In genomic region chr7:45240926-45241325, GRCh38 we compare ENCODE assay signal across 17 cellular contexts.
A peak's percentile ranks its signal among the peaks of the same experiment; 100 is the strongest.
DNase-seq lines count a peak whose midpoint lies in the region; ATAC-seq and TF ChIP-seq lines count a peak whose summit lies in the region.
"Had no signal": no experiment of that assay in that cellular context is flagged by ENCODE, and none has a peak within 500 bp of the region (broad histone marks: within the 10 kb centered on the region; RNA-seq: fewer than 3 reads in every experiment).

No MANE protein-coding gene starts in this region.

- H3K27ac ChIP-seq in right atrium auricular region: peak overlapping the region in 1 of 2 donors; percentile 58
- H3K27ac ChIP-seq in gastroesophageal sphincter: peak overlapping the region in 3 of 4 donors; percentile 4 to 37 (median 24)
- H3K27ac ChIP-seq in neuronal stem cell (replicated peaks; ENCODE audit: low read length): no peak overlapping the region

- H3K4me2 ChIP-seq in neuronal stem cell (ENCODE audit: insufficient read depth, low read length, poor library complexity, severe bottlenecking): no peak overlapping the region

- intact Hi-C loops in cardiac septum (cut with DNase I): loop anchor here (5.0 kb wide), 1 partner anchor 84 kb away; the partner anchor contains the start of gene RAMP3

- H3K79me1 ChIP-seq in neuronal stem cell (ENCODE audit: low read depth, low read length): no peaks in the 10 kb centered on the region

- H3K9me3 ChIP-seq in right atrium auricular region: no peaks in the 10 kb centered on the region
- H3K9me3 ChIP-seq in gastroesophageal sphincter: no peaks in the 10 kb centered on the region
- peaks cover 0 to 1% of the 10 kb centered on the region in 2 donors for H3K9me3 ChIP-seq in neuronal stem cell (replicated peaks in 1 of 2; ENCODE audit: control insufficient read depth in 2 of 2, insufficient read depth in 1 of 2, low read depth in 1 of 2, low read length in 2 of 2)
- H3K9me3 ChIP-seq: MG63 had no signal

- no peak for TF ChIP-seq CTCF in right atrium auricular region (IDR thresholded peaks at IDR 0.05)
- TF ChIP-seq CTCF in gastroesophageal sphincter (IDR thresholded peaks at IDR 0.05): no peak

- H3K14ac ChIP-seq in neuronal stem cell (ENCODE audit: low read length): peak overlapping the region; percentile 9

- ATAC-seq in gastroesophageal sphincter: no peak
- ATAC-seq: GM12878 had no signal

- no peak overlapping the region for H2AFZ ChIP-seq in neuronal stem cell (ENCODE audit: low read length)

- H3K27me3 ChIP-seq in right atrium auricular region: no peaks in the 10 kb centered on the region
- H3K27me3 ChIP-seq in gastroesophageal sphincter: peaks cover 31% of the 10 kb centered on the region
- peaks cover 0 to 18% (median 0%) of the 10 kb centered on the region in 3 experiments for H3K27me3 ChIP-seq in neuronal stem cell (ENCODE audit: control insufficient read depth in 3 of 3, insufficient read depth in 3 of 3, low read depth in 1 of 3, low read length in 3 of 3)
- H3K27me3 ChIP-seq: MG63 had no signal

- H2BK12ac ChIP-seq in neuronal stem cell (ENCODE audit: low read length): no peak overlapping the region

- H3K18ac ChIP-seq in neuronal stem cell (ENCODE audit: low read length): peak overlapping the region; percentile 21

- DNase-seq in right atrium auricular region (ENCODE audit: low spot score): peak; percentile 46
- DNase-seq in cardiac septum (ENCODE audit: low spot score): no peak
- no peak for DNase-seq in neuronal stem cell (ENCODE audit: low spot score)
- no peak for DNase-seq in activated CD4-positive, CD25-positive, alpha-beta regulatory T cell treated with anti-CD3 and anti-CD28 coated beads, Interleukin-2, amount 50 U/mL, for 72 hours
- DNase-seq in cerebellar nuclear complex (lab: John Stamatoyannopoulos, UW): no peak
- DNase-seq in AG20443 (ENCODE audit: low spot score): no peak
- DNase-seq: AML-193, Caco-2, DMS53, H9, MG63, NCI-H1092 treated with DMSO at 0.1 percent for 48 hours, NCI-H187, NCI-H446 treated with DMSO at 0.1 percent for 48 hours, NCI-H774 had no signal

- no peak overlapping the region for H4K8ac ChIP-seq in neuronal stem cell (ENCODE audit: low read depth, low read length)

- no peak overlapping the region for H2BK15ac ChIP-seq in neuronal stem cell (ENCODE audit: low read length)

- H3K36me3 ChIP-seq in right atrium auricular region (no peaks in the 10 kb centered on the region), gastroesophageal sphincter (no peaks in the 10 kb centered on the region), neuronal stem cell (replicated peaks in 1 of 2; ENCODE audit: control insufficient read depth in 2 of 2, insufficient read depth in 2 of 2, low read length in 2 of 2) (no peaks in the 10 kb centered on the region)
- H3K36me3 ChIP-seq: MG63 had no signal

- no peak overlapping the region for H3K4ac ChIP-seq in neuronal stem cell (ENCODE audit: low read length)

- no peak for TF ChIP-seq POLR2A in gastroesophageal sphincter (IDR thresholded peaks at IDR 0.05)

- TF ChIP-seq EP300 in gastroesophageal sphincter (IDR thresholded peaks at IDR 0.05): no peak

- H3K23ac ChIP-seq in neuronal stem cell (ENCODE audit: low read depth, low read length, poor library complexity): no peak overlapping the region

- peak overlapping the region; percentile 10 for H2BK5ac ChIP-seq in neuronal stem cell (ENCODE audit: low read length)

- H3K4me1 ChIP-seq in right atrium auricular region (peaks cover 0 to 9% of the 10 kb centered on the region in 2 donors), gastroesophageal sphincter (no peaks in the 10 kb centered on the region), neuronal stem cell (ENCODE audit: control insufficient read depth in 2 of 2, insufficient read depth in 1 of 2, low read depth in 1 of 2, low read length in 2 of 2) (peaks cover 0 to 1% of the 10 kb centered on the region in 2 donors)
- H3K4me1 ChIP-seq: Caco-2 had no signal

- H3K4me3 ChIP-seq in right atrium auricular region (no peak overlapping the region), gastroesophageal sphincter (no peak overlapping the region), neuronal stem cell (ENCODE audit: low read length in 2 of 2) (no peak overlapping the region)
- H3K4me3 ChIP-seq: GM12878, MG63 had no signal

- no peak overlapping the region for H4K91ac ChIP-seq in neuronal stem cell (ENCODE audit: low read depth, low read length, poor library complexity)

- WGBS in gastroesophageal sphincter (ENCODE audit: low coverage in 1 of 2), 2 donors: 76 to 100% methylated on average over 2 to 4 of the region's 4 CpGs
- WGBS in neuronal stem cell (ENCODE audit: extremely low coverage in 2 of 2, insufficient read length in 2 of 2, insufficient replicate concordance in 1 of 2), 2 donors: no CpG with 5 or more reads among the region's 4 CpGs

- H3K9ac ChIP-seq in neuronal stem cell (ENCODE audit: low read depth, low read length, poor library complexity): no peak overlapping the region

- H2BK120ac ChIP-seq in neuronal stem cell (ENCODE audit: low read depth, low read length): no peak overlapping the region

- no peak overlapping the region for H2AK5ac ChIP-seq in neuronal stem cell (ENCODE audit: low read depth, low read length)
